ENCODE assay signal across 9 cellular contexts in genomic region chr19:47778954-47779351, GRCh38. TPM values are rescaled to one million over a fixed set of nuclear protein-coding genes. Genes with fewer than 3 reads are reported as not detected.
DNase-seq lines count a peak whose midpoint lies in the region; ATAC-seq and TF ChIP-seq lines count a peak whose summit lies in the region.
"Had no signal": no experiment of that assay in that cellular context is flagged by ENCODE, and none has a peak within 500 bp of the region (broad histone marks: within the 10 kb centered on the region; RNA-seq: fewer than 3 reads in every experiment).

No MANE protein-coding gene starts in this region.

- peak overlapping the region; percentile 80 to 94 (median 90) for H3K4me3 ChIP-seq in esophagus muscularis mucosa

- ATAC-seq in WTC11 (no peak), natural killer cell (peak in 1 of 3 donors; percentile 2), HG03565 (IDR thresholded peaks at IDR 0.05; ENCODE audit: unreplicated experiment) (no peak), GM19463 (IDR thresholded peaks at IDR 0.05; ENCODE audit: unreplicated experiment) (no peak)

- peak; percentile 50 for DNase-seq in NCI-H748 (lab: John Stamatoyannopoulos, UW; ENCODE audit: unreplicated experiment)
- no peak for DNase-seq in NCI-H748 treated with DMSO at 0.1 percent for 48 hours (lab: John Stamatoyannopoulos, UW)
- DNase-seq in WTC11 (ENCODE audit: low spot score): no peak
- no peak for DNase-seq in esophagus muscularis mucosa (ENCODE audit: extremely low spot score)
- no peak for DNase-seq in natural killer cell
- DNase-seq in HPDE6-E6E7 (ENCODE audit: extremely low spot score): no peak

- H3K27ac Mint-ChIP-seq in WTC11: peak overlapping the region; percentile 65; the same call in 1 of the 2 replicates
- peak overlapping the region; percentile 88 to 95 for H3K27ac Mint-ChIP-seq in natural killer cell

- no peaks in the 10 kb centered on the region for H3K9me3 ChIP-seq in esophagus muscularis mucosa

- POLR2A ChIA-PET in WTC11 (lab: Charles Lee): interaction anchor here (0.5 to 1.2 kb wide), 3 partner anchors 9 to 42 kb away, joined by 3 to 4 read pairs (median 4); no protein-coding TSS in a partner anchor

- H3K4me1 ChIP-seq in esophagus muscularis mucosa: peaks cover 42 to 67% (median 56%) of the 10 kb centered on the region in 4 donors

- intact Hi-C loops in esophagus muscularis mucosa (cut with DNase I) (no loop called here), natural killer cell (cut with micrococcal nuclease) (no loop called here)

- H3K27ac ChIP-seq in esophagus muscularis mucosa (replicated peaks in 1 of 4): peak overlapping the region; percentile 97 to 100 (median 98)

- no peaks in the 10 kb centered on the region for H3K27me3 ChIP-seq in esophagus muscularis mucosa

- no peak for TF ChIP-seq POLR2A in esophagus muscularis mucosa (IDR thresholded peaks at IDR 0.05; ENCODE audit: low read depth)

- peak overlapping the region; percentile 92 for H3K4me3 Mint-ChIP-seq in WTC11
- H3K4me3 Mint-ChIP-seq in natural killer cell: peak overlapping the region; percentile 95

- 2% methylated on average over 9 of the region's 20 CpGs for WGBS in esophagus muscularis mucosa

- H3K27me3 Mint-ChIP-seq in WTC11 (ENCODE audit: low read depth): no peaks in the 10 kb centered on the region
- no peaks in the 10 kb centered on the region for H3K27me3 Mint-ChIP-seq in natural killer cell (ENCODE audit: low read depth in 2 of 2)

- H3K36me3 ChIP-seq in esophagus muscularis mucosa: peaks cover 14 to 35% (median 31%) of the 10 kb centered on the region in 4 donors

- H3K4me1 Mint-ChIP-seq in WTC11: peaks cover 32% of the 10 kb centered on the region
- peaks cover 7 to 42% of the 10 kb centered on the region in 2 donors for H3K4me1 Mint-ChIP-seq in natural killer cell

- TF ChIP-seq CTCF in WTC11 (IDR thresholded peaks at IDR 0.05) (no peak), esophagus muscularis mucosa (IDR thresholded peaks at IDR 0.05) (no peak), natural killer cell (IDR thresholded peaks at IDR 0.05) (no peak)

- H3K36me3 Mint-ChIP-seq in WTC11 (peaks cover 32% of the 10 kb centered on the region), natural killer cell (no peaks in the 10 kb centered on the region)

- CTCF ChIA-PET in WTC11 (lab: Charles Lee): interaction anchor here (1.2 to 1.6 kb wide), 4 partner anchors 9 to 66 kb away, joined by 3 to 7 read pairs (median 4); no protein-coding TSS in a partner anchor

- H3K9me3 Mint-ChIP-seq in WTC11 (no peaks in the 10 kb centered on the region), natural killer cell (no peaks in the 10 kb centered on the region)

- TF ChIP-seq EP300 in esophagus muscularis mucosa (IDR thresholded peaks at IDR 0.05): no peak

TF ChIP-seq in WTC11, 78 proteins besides CTCF, POLR2A, EP300 and RAD21:
- TF ChIP-seq ERG (CRISPR knock-in tag; IDR thresholded peaks at IDR 0.05) (no peak), E2F1 (CRISPR knock-in tag; IDR thresholded peaks at IDR 0.05) (no peak), JUN (CRISPR knock-in tag; IDR thresholded peaks at IDR 0.05) (peak; percentile 58; the same call in 1 of the 2 replicates)

RNA-seq across cellular contexts. Expression of gene SELENOW, which starts 0.5 kb away (rescaled TPM):
- total RNA-seq in WTC11 (2021): 391 to 430 TPM (median 422 TPM) in 3 replicates
- total RNA-seq in esophagus muscularis mucosa: 1,000 to 10,000 TPM; 1,363 to 1,667 (median 1,434) TPM
- 100 to 1,000 TPM in 1 of 3 donors, 10 to 100 TPM in 2; 90.5 to 104 (median 97.2) TPM for total RNA-seq in natural killer cell

RNA-seq across cellular contexts. Expression of gene TPRX1, which starts 25.4 kb away (rescaled TPM):
- total RNA-seq in WTC11 (2021) (not detected in 3 replicates), esophagus muscularis mucosa (not detected), natural killer cell (not detected)
- total RNA-seq: Daoy had no signal

RNA-seq across cellular contexts. Expression of gene NOP53, which starts 33.6 kb away (rescaled TPM):
- total RNA-seq in WTC11 (2021) (289 to 315 TPM (median 310 TPM) in 3 replicates), esophagus muscularis mucosa (100 to 1,000 TPM; 350 to 500 (median 454) TPM), natural killer cell (100 to 1,000 TPM; 416 to 445 (median 428) TPM)

RNA-seq across cellular contexts. Expression of gene CRX, which starts 42.8 kb away (rescaled TPM):
- total RNA-seq in WTC11 (2021) (0.17 to 0.53 TPM (median 0.25 TPM) in 3 replicates), esophagus muscularis mucosa (not detected), natural killer cell (not detected)
- total RNA-seq: Daoy had no signal
